ENCODE assay signal across 27 cellular contexts in genomic region chr12:116551151-116551550, GRCh38.
"Had no signal": no experiment of that assay in that cellular context is flagged by ENCODE, and none has a peak within 500 bp of the region (broad histone marks: within the 10 kb centered on the region; RNA-seq: fewer than 3 reads in every experiment).

No MANE protein-coding gene starts in this region.

- H3K9me3 Mint-ChIP-seq: mesothelial cell of epicardium; naive B cell; natural killer cell; nephron progenitor cell; stimulated activated naive B cell treated with anti-CD40 and anti-IgM and Interleukin-4, amounts not matched to agents 10 μg/mL and 1 μg/mL and 100 μg/mL, for 72 hours had no signal

- H3K27ac ChIP-seq: left ventricle myocardium inferior, neural progenitor cell, ovary, prostate gland, skin epidermis, stomach, testis, thyroid gland, transverse colon, upper lobe of left lung had no signal

- H3K27me3 ChIP-seq: neural progenitor cell, ovary, stomach, testis, thyroid gland, transverse colon, upper lobe of left lung had no signal

- H3K36me3 ChIP-seq: left ventricle myocardium inferior, neural progenitor cell, ovary, prostate gland, stomach, thyroid gland, transverse colon, upper lobe of left lung had no signal

- H2AFZ ChIP-seq: neural progenitor cell had no signal

- ATAC-seq: sciatic nerve had no signal

- H3K27me3 Mint-ChIP-seq: naive B cell; stimulated activated naive B cell treated with anti-CD40 and anti-IgM and Interleukin-4, amounts not matched to agents 10 μg/mL and 1 μg/mL and 100 μg/mL, for 72 hours had no signal

- DNase-seq: islet precursor cell; left ventricle myocardium inferior; mesendoderm; naive B cell; natural killer cell; nephron progenitor cell; ovary; posterior cingulate gyrus; retina; right cardiac atrium; stimulated activated CD4-positive, alpha-beta T cell treated with anti-CD3 and anti-CD28 coated beads, Interleukin-12 subunit alpha, Interleukin-12 subunit beta, amount 100 ng/mL, for 4 hours; stimulated activated CD4-positive, alpha-beta T cell treated with anti-CD3 and anti-CD28 coated beads, Interleukin-15, amount 100 ng/mL, for 24 hours; stimulated activated CD4-positive, alpha-beta T cell treated with anti-CD3 and anti-CD28 coated beads, Interleukin-2, amount 100 ng/mL, for 24 hours; stimulated activated CD4-positive, alpha-beta T cell treated with anti-CD3 and anti-CD28 coated beads, Interleukin-4, amount 100 ng/mL, for 1 hour; stimulated activated naive B cell treated with anti-CD40 and anti-IgM and Interleukin-4, amounts not matched to agents 10 μg/mL and 1 μg/mL and 100 μg/mL, for 72 hours; stimulated activated naive CD8-positive, alpha-beta T cell treated with anti-CD3 and anti-CD28 coated beads, Interleukin-15, Interleukin-2, amounts not matched to agents 100 U/mL and 50 U/mL, for 24 hours; stomach; testis; thyroid gland; transverse colon; upper lobe of left lung had no signal

- H3K27ac Mint-ChIP-seq: mesothelial cell of epicardium; naive B cell; natural killer cell; nephron progenitor cell; neural progenitor cell; stimulated activated naive B cell treated with anti-CD40 and anti-IgM and Interleukin-4, amounts not matched to agents 10 μg/mL and 1 μg/mL and 100 μg/mL, for 72 hours had no signal

- H3K4me1 ChIP-seq: neural progenitor cell, prostate gland, testis, thyroid gland had no signal

- H3K4me2 ChIP-seq: neural progenitor cell had no signal

- H3K36me3 Mint-ChIP-seq: mesothelial cell of epicardium; naive B cell; natural killer cell; neural progenitor cell; stimulated activated naive B cell treated with anti-CD40 and anti-IgM and Interleukin-4, amounts not matched to agents 10 μg/mL and 1 μg/mL and 100 μg/mL, for 72 hours had no signal

- H3K9me3 ChIP-seq: left ventricle myocardium inferior, ovary, prostate gland, stomach, testis, thyroid gland, transverse colon, upper lobe of left lung had no signal

- H3K4me3 Mint-ChIP-seq: mesothelial cell of epicardium; naive B cell; natural killer cell; nephron progenitor cell; neural progenitor cell; stimulated activated naive B cell treated with anti-CD40 and anti-IgM and Interleukin-4, amounts not matched to agents 10 μg/mL and 1 μg/mL and 100 μg/mL, for 72 hours had no signal

- H3K9ac ChIP-seq: neural progenitor cell had no signal

- H3K4me3 ChIP-seq: left ventricle myocardium inferior, lung, neural progenitor cell, ovary, prostate gland, skin epidermis, stomach, testis, thyroid gland, transverse colon, upper lobe of left lung had no signal
